In genomic region chr11:122910775-122911174, GRCh38 we compare ENCODE assay signal across 8 cellular contexts. TPM values are rescaled to one million over a fixed set of nuclear protein-coding genes. Genes with fewer than 3 reads are reported as not detected.
DNase-seq lines count a peak whose midpoint lies in the region; ATAC-seq and TF ChIP-seq lines count a peak whose summit lies in the region.

No MANE protein-coding gene starts in this region.

- DNase-seq in A673 (ENCODE audit: low spot score), result peak; percentile 45
- DNase-seq in RKO (ENCODE audit: low spot score), result peak; percentile 57
- DNase-seq in fibroblast of the conjunctiva (ENCODE audit: low read depth), result peak; percentile 24
- DNase-seq in OCI-M2 (lab: John Stamatoyannopoulos, UW; ENCODE audit: unreplicated experiment), result no peak
- no peak for DNase-seq in UCSD-AML1 (lab: John Stamatoyannopoulos, UW; ENCODE audit: unreplicated experiment)
- no peak for DNase-seq in ureter (ENCODE audit: low spot score)

- TF ChIP-seq CTCF in A673 (conservative IDR thresholded peaks at IDR 0.05; ENCODE audit: low read depth, low read length), result peak; percentile 54; the same call in 1 of the 2 replicates
- 0 out of 3 replicates have a peak, but pooled peaks have one; percentile 10 for TF ChIP-seq CTCF in GM12872 (IDR thresholded peaks at IDR 0.05; ENCODE audit: insufficient read depth, low read depth, low read length)

- POLR2A ChIA-PET in A673 (lab: Charles Lee; ENCODE audit: low non-redundant PET), result no interaction called here

- H3K36me3 ChIP-seq in A673 (ENCODE audit: insufficient read depth, low read length, poor library complexity, severe bottlenecking), result no peaks in the 10 kb centered on the region

- intact Hi-C loops in A673 (cut with micrococcal nuclease; ENCODE audit: unreplicated experiment), result loop anchor here (1.0 kb wide), 1 partner anchor 113 kb away; no protein-coding TSS in a partner anchor

- H3K4me1 ChIP-seq in A673 (ENCODE audit: insufficient read depth, low read length, poor library complexity, severe bottlenecking), result no peaks in the 10 kb centered on the region

- BruUV-seq in A673 (replicated peaks; lab: Mats Ljungman, UMichigan), result no TSS peak

- ATAC-seq in GM18867 (IDR thresholded peaks at IDR 0.05; ENCODE audit: unreplicated experiment), result no peak

- H3K9me3 ChIP-seq in A673 (ENCODE audit: low read depth, low read length, poor library complexity, severe bottlenecking), result no peaks in the 10 kb centered on the region

- H3K27ac ChIP-seq in A673 (ENCODE audit: low read depth, low read length, poor library complexity, severe bottlenecking), result no peak overlapping the region

- CTCF ChIA-PET in A673 (lab: Charles Lee), result no interaction called here

- H3K27me3 ChIP-seq in A673 (replicated peaks; ENCODE audit: insufficient read depth, low read depth, low read length, poor library complexity), result no peaks in the 10 kb centered on the region

- H3K4me3 ChIP-seq in A673 (ENCODE audit: low read depth, low read length, poor library complexity, severe bottlenecking), result no peak overlapping the region

RNA-seq across cellular contexts. Expression of gene JHY, which starts 28.2 kb away (rescaled TPM):
- total RNA-seq in A673 (2021) (4.2 and 4.4 TPM in 2 replicates), ureter (11.1 TPM)

Comparison
In these comparisons a context has a peak if more than half of its experiments do, and no peak if none do; other contexts are left out.
1. DNase-seq: peak in A673 (single experiment), RKO (single experiment) and fibroblast of the conjunctiva (single experiment); none in OCI-M2 (single experiment), UCSD-AML1 (single experiment) and ureter (single experiment).